ENCODE assay signal across 14 cellular contexts in the genomic region with DNA sequence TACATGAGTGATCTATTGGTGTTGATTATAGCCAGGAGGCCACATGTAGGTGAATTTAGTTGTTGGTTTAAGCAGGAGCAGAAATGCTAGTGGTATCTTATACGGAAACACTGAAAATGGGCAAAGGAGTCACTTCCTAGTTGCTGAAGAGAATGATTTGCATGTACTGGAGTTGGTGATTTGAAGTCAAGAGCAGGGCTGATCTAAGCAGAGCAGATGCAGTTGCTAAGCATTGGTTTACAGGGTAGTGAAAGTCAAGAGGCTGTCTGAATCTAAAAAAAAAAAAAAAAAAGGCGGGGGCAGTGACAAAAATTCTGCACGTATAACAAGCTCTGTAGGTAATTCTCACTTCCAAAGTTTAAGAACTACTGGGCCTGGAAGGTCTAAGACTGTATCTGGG. TPM values are rescaled to one million over a fixed set of nuclear protein-coding genes. Genes with fewer than 3 reads are reported as not detected.
DNase-seq lines count a peak whose midpoint lies in the region; ATAC-seq lines count a peak whose summit lies in the region.
"Had no signal": no experiment of that assay in that cellular context is flagged by ENCODE, and none has a peak within 500 bp of the region (broad histone marks: within the 10 kb centered on the region; RNA-seq: fewer than 3 reads in every experiment).

No MANE protein-coding gene starts in this region.

- ATAC-seq in HG02588 (IDR thresholded peaks at IDR 0.05; ENCODE audit: unreplicated experiment) (peak; percentile 74), HG03432 (IDR thresholded peaks at IDR 0.05; ENCODE audit: unreplicated experiment) (peak; percentile 73)

- peak; percentile 17 for DNase-seq in NCI-H2171 treated with DMSO at 0.1 percent for 48 hours (lab: John Stamatoyannopoulos, UW)
- no peak for DNase-seq in NCI-H2171 (lab: John Stamatoyannopoulos, UW)
- no peak for DNase-seq in KBM-7
- DNase-seq in G401 (ENCODE audit: low spot score): no peak
- DNase-seq in SW480 (ENCODE audit: low spot score): no peak
- no peak for DNase-seq in NCI-H2227 (lab: John Stamatoyannopoulos, UW; ENCODE audit: unreplicated experiment)
- DNase-seq: ACHN; activated T-cell treated with anti-CD3 and anti-CD28 coated beads, Interleukin-2, amount 50 U/mL, for 24 hours; foreskin melanocyte; NCI-H82; T1000; uterus had no signal

- in situ Hi-C loops in KBM-7 (cut with MboI; ENCODE audit: low pct_unique_long_range_greater_than_20kb, low sequenced_read_pairs): no loop called here
- in situ Hi-C loops in G401 (cut with HindIII; ENCODE audit: low sequenced_read_pairs): no loop called here

RNA-seq across cellular contexts. Expression of gene PHF6, which starts 3.5 kb away (rescaled TPM):
- 57.1 and 72.7 TPM in 2 replicates for total RNA-seq in G401 (2014; rRNA removed; shearing (Covaris generic))
